ENCODE assay signal across 19 cellular contexts in the genomic region with DNA sequence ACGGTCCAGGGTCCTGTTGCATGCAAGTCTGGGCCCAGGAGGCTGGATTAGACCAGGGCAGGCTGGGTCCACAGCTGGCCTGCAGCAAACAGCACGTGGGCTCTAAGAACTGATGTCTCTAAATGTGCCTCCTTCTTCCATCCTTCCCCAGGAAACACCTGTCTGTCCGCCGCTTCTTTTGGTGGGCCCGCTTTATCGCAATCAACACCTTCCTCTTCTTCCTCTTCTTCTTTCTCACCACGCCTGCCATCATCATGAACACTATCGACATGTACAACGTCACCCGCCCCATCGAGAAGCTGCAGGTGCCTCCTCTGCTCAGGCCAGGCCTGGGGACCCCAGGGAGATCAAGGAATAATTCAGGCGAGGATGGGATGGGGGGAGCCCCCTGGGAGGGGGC. TPM values are rescaled to one million over a fixed set of nuclear protein-coding genes. Genes with fewer than 3 reads are reported as not detected.
A peak's percentile ranks its signal among the peaks of the same experiment; 100 is the strongest.
DNase-seq lines count a peak whose midpoint lies in the region; ATAC-seq and TF ChIP-seq lines count a peak whose summit lies in the region.
"Had no signal": no experiment of that assay in that cellular context is flagged by ENCODE, and none has a peak within 500 bp of the region (broad histone marks: within the 10 kb centered on the region; RNA-seq: fewer than 3 reads in every experiment).

No MANE protein-coding gene starts in this region.

- peak overlapping the region; percentile 67 for H3K4me2 ChIP-seq in DOHH2 (ENCODE audit: low read length)

- H3K9me3 Mint-ChIP-seq in activated B cell treated with CpG ODN at 0.5 μM for 24 hours: no peaks in the 10 kb centered on the region
- H3K9me3 Mint-ChIP-seq in naive B cell: peaks cover 0 to 4% (median 0%) of the 10 kb centered on the region in 7 donors
- H3K9me3 Mint-ChIP-seq: CD8-positive, alpha-beta T cell; HFFc6 had no signal

- no peaks in the 10 kb centered on the region for H3K27me3 Mint-ChIP-seq in activated B cell treated with CpG ODN at 0.5 μM for 24 hours
- H3K27me3 Mint-ChIP-seq in naive B cell: no peaks in the 10 kb centered on the region

- CTCF ChIA-PET in activated B cell treated with CpG ODN at 0.5 μM for 24 hours (lab: Charles Lee): no interaction called here

- H3K9me3 ChIP-seq in DOHH2 (ENCODE audit: control insufficient read depth, insufficient read depth, low read length): no peaks in the 10 kb centered on the region
- H3K9me3 ChIP-seq in left ventricle myocardium inferior (replicated peaks): no peaks in the 10 kb centered on the region

- H3K27ac ChIP-seq in DOHH2 (ENCODE audit: low read depth, low read length) (peak overlapping the region; percentile 92), left ventricle myocardium inferior (replicated peaks) (no peak overlapping the region)

- H3K36me3 ChIP-seq in DOHH2 (ENCODE audit: control insufficient read depth, low read length) (peaks cover 8% of the 10 kb centered on the region), left ventricle myocardium inferior (no peaks in the 10 kb centered on the region)

- POLR2A ChIA-PET in activated B cell treated with CpG ODN at 0.5 μM for 24 hours (lab: Charles Lee): interaction anchor here (1.3 kb wide), 1 partner anchor 79 kb away, joined by 3 read pairs; the partner anchor contains the start of gene GSTZ1

- no peaks in the 10 kb centered on the region for H3K79me2 ChIP-seq in DOHH2 (ENCODE audit: control insufficient read depth, low read length)

- H3K36me3 Mint-ChIP-seq in activated B cell treated with CpG ODN at 0.5 μM for 24 hours (ENCODE audit: low read depth) (no peaks in the 10 kb centered on the region), naive B cell (no peaks in the 10 kb centered on the region)
- H3K36me3 Mint-ChIP-seq: CD8-positive, alpha-beta T cell had no signal

- ATAC-seq in activated B cell treated with CpG ODN at 0.5 μM for 24 hours (ENCODE audit: low read depth): no peak
- ATAC-seq in naive B cell (ENCODE audit: low read depth in 2 of 2): peak; percentile 51 to 54
- no peak for ATAC-seq in HG03520 (IDR thresholded peaks at IDR 0.05; ENCODE audit: unreplicated experiment)
- ATAC-seq: CD8-positive, alpha-beta T cell; HCT116; HepG2 had no signal

- H3K9me2 ChIP-seq in DOHH2 (replicated peaks; ENCODE audit: control insufficient read depth, low read length): no peaks in the 10 kb centered on the region

- H3K4me1 ChIP-seq in DOHH2 (ENCODE audit: control insufficient read depth, low read length): peaks cover 70% of the 10 kb centered on the region
- no peaks in the 10 kb centered on the region for H3K4me1 ChIP-seq in left ventricle myocardium inferior

- DNase-seq in activated B cell treated with CpG ODN at 0.5 μM for 24 hours (no peak), naive B cell (peak; percentile 62), SKM-1 treated with dmso at 0.1 percent for 144 hours (lab: John Stamatoyannopoulos, UW; ENCODE audit: unreplicated experiment) (no peak), left ventricle myocardium inferior (no peak)
- DNase-seq: ACHN; CD8-positive, alpha-beta T cell; COR-L47; DMS 273 treated with DMSO at 0.1 percent for 48 hours; DMS53; DND-41; GDM1; GOT3; H7; HFFc6; KG1 had no signal

- peaks cover 15% of the 10 kb centered on the region for H3F3A ChIP-seq in DOHH2 (ENCODE audit: control insufficient read depth, insufficient read depth)

- H3K4me3 Mint-ChIP-seq in activated B cell treated with CpG ODN at 0.5 μM for 24 hours (peak overlapping the region; percentile 12), naive B cell (peak overlapping the region in 7 of 8 donors; percentile 6 to 73 (median 63))
- H3K4me3 Mint-ChIP-seq: CD8-positive, alpha-beta T cell; HFFc6 had no signal

- peak overlapping the region; percentile 51 for H3K4me3 ChIP-seq in DOHH2 (ENCODE audit: low read length)
- no peak overlapping the region for H3K4me3 ChIP-seq in left ventricle myocardium inferior

- H3K4me1 Mint-ChIP-seq in activated B cell treated with CpG ODN at 0.5 μM for 24 hours (peaks cover 37% of the 10 kb centered on the region), naive B cell (peaks cover 36 to 44% (median 41%) of the 10 kb centered on the region in 3 donors)

- intact Hi-C loops in activated B cell treated with CpG ODN at 0.5 μM for 24 hours (cut with micrococcal nuclease) (no loop called here), left ventricle myocardium inferior (cut with micrococcal nuclease) (no loop called here)

- H3K27me3 ChIP-seq in DOHH2 (ENCODE audit: control insufficient read depth, low read length) (no peaks in the 10 kb centered on the region), left ventricle myocardium inferior (ENCODE audit: low read depth) (no peaks in the 10 kb centered on the region)

- peak overlapping the region; percentile 14 for H3K27ac Mint-ChIP-seq in activated B cell treated with CpG ODN at 0.5 μM for 24 hours
- H3K27ac Mint-ChIP-seq in naive B cell: peak overlapping the region; percentile 75 to 96 (median 81)
- H3K27ac Mint-ChIP-seq: CD8-positive, alpha-beta T cell; HFFc6 had no signal

- no peak for TF ChIP-seq CTCF in DOHH2 (IDR thresholded peaks at IDR 0.05; ENCODE audit: low read depth, low read length, poor library complexity, severe bottlenecking)
- no peak for TF ChIP-seq CTCF in activated B cell treated with CpG ODN at 0.5 μM for 24 hours (IDR thresholded peaks at IDR 0.05)
- no peak for TF ChIP-seq CTCF in left ventricle myocardium inferior (IDR thresholded peaks at IDR 0.05; ENCODE audit: borderline replicate concordance)

- H4K20me1 ChIP-seq in DOHH2 (ENCODE audit: control insufficient read depth, insufficient read depth, low read depth, low read length): no peaks in the 10 kb centered on the region

RNA-seq across cellular contexts. Expression of gene NGB, which starts 28.3 kb away (rescaled TPM):
- total RNA-seq in activated B cell treated with CpG ODN at 0.5 μM for 24 hours: not detected in 2 replicates
- polyA plus RNA-seq in naive B cell (ENCODE audit: low read depth in 6 of 6): not detected
- total RNA-seq in left ventricle myocardium inferior: not detected
- total RNA-seq: CD8-positive, alpha-beta T cell; HepG2; HFFc6 had no signal

Comparison
In these comparisons a context has a peak if more than half of its experiments do, and no peak if none do; other contexts are left out.
1. ATAC-seq: peak in naive B cell (2 of 2); none in activated B cell treated with CpG ODN at 0.5 μM for 24 hours (single experiment) and HG03520 (single experiment).